2 cellular contexts compared by ENCODE assay signal in genomic region chr2:215504547-215504946, GRCh38.
A peak's percentile ranks its signal among the peaks of the same experiment; 100 is the strongest.
TF ChIP-seq lines count a peak whose summit lies in the region.

No MANE protein-coding gene starts in this region.

TF ChIP-seq in IMR-90, 13 proteins besides CTCF, POLR2A, EP300 and RAD21:
- no peak for TF ChIP-seq CHD1 (IDR thresholded peaks at IDR 0.05; ENCODE audit: low read depth, low read length)

TF ChIP-seq in K562, 482 proteins besides CTCF, POLR2A, EP300 and RAD21:
- TF ChIP-seq, protein P1, sequence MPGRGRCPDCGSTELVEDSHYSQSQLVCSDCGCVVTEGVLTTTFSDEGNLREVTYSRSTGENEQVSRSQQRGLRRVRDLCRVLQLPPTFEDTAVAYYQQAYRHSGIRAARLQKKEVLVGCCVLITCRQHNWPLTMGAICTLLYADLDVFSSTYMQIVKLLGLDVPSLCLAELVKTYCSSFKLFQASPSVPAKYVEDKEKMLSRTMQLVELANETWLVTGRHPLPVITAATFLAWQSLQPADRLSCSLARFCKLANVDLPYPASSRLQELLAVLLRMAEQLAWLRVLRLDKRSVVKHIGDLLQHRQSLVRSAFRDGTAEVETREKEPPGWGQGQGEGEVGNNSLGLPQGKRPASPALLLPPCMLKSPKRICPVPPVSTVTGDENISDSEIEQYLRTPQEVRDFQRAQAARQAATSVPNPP (IDR thresholded peaks at IDR 0.05; ENCODE audit: borderline replicate concordance, insufficient read depth, insufficient read length) = no peak
- peak; percentile 34; the same call in 1 of the 2 replicates for TF ChIP-seq ARID1B (IDR thresholded peaks at IDR 0.05)
- 0 out of 4 replicates have a peak, but pooled peaks of 1 of the 2 experiments have one; percentile 11 for TF ChIP-seq MNT (conservative IDR thresholded peaks at IDR 0.05)
- no peak for TF ChIP-seq ZNF174 (CRISPR knock-in tag; IDR thresholded peaks at IDR 0.05)
- no peak for TF ChIP-seq ZNF778 (CRISPR knock-in tag; IDR thresholded peaks at IDR 0.05)
- TF ChIP-seq SMARCA4 (IDR thresholded peaks at IDR 0.05) = no peak
- TF ChIP-seq ZNF224 (CRISPR knock-in tag; IDR thresholded peaks at IDR 0.05) = no peak
- TF ChIP-seq C11orf30 (IDR thresholded peaks at IDR 0.05; ENCODE audit: low read depth) = peak; percentile 17; the same call in 1 of the 2 replicates
- peak; percentile 46; the same call in 1 of the 2 replicates for TF ChIP-seq NFE2 (IDR thresholded peaks at IDR 0.05; ENCODE audit: low read depth)
- no peak for TF ChIP-seq SAFB (IDR thresholded peaks at IDR 0.05; ENCODE audit: borderline replicate concordance, low read depth, low read length)
